Comparison of ENCODE assay signal across 9 cellular contexts in genomic region chr1:57770772-57771171, GRCh38.
A peak's percentile ranks its signal among the peaks of the same experiment; 100 is the strongest.
DNase-seq lines count a peak whose midpoint lies in the region; ATAC-seq, FAIRE-seq and TF ChIP-seq lines count a peak whose summit lies in the region.
"Had no signal": no experiment of that assay in that cellular context is flagged by ENCODE, and none has a peak within 500 bp of the region (broad histone marks: within the 10 kb centered on the region; RNA-seq: fewer than 3 reads in every experiment).

No MANE protein-coding gene starts in this region.

- WGBS in esophagus muscularis mucosa, result 93% methylated on average over 4 of the region's 4 CpGs

- intact Hi-C loops in esophagus muscularis mucosa (cut with DNase I), result no loop called here
- intact Hi-C loops in CD8-positive, alpha-beta T cell (cut with DNase I, micrococcal nuclease), result no loop called here

- TF ChIP-seq POLR2A in esophagus muscularis mucosa (IDR thresholded peaks at IDR 0.05; ENCODE audit: low read depth), result no peak

- POLR2A ChIA-PET in CD8-positive, alpha-beta T cell (lab: Charles Lee), result no interaction called here

- H3K36me3 ChIP-seq in NT2/D1 (ENCODE audit: insufficient read depth, insufficient read length, low read length) (no peaks in the 10 kb centered on the region), esophagus muscularis mucosa (no peaks in the 10 kb centered on the region), MG63 (no peaks in the 10 kb centered on the region)
- H3K36me3 ChIP-seq in CD8-positive, alpha-beta T cell (ENCODE audit: insufficient read depth, low read length), result no peaks in the 10 kb centered on the region

- no peaks in the 10 kb centered on the region for H3K4me1 ChIP-seq in NT2/D1 (ENCODE audit: insufficient read depth, insufficient read length)
- no peaks in the 10 kb centered on the region for H3K4me1 ChIP-seq in esophagus muscularis mucosa
- no peaks in the 10 kb centered on the region for H3K4me1 ChIP-seq in CD8-positive, alpha-beta T cell (ENCODE audit: insufficient read depth, low read length)

- no peak overlapping the region for H3K27ac Mint-ChIP-seq in glutamatergic neuron (ENCODE audit: unreplicated experiment)
- no peak overlapping the region for H3K27ac Mint-ChIP-seq in CD8-positive, alpha-beta T cell
- H3K27ac Mint-ChIP-seq: activated naive CD4-positive, alpha-beta T cell treated with anti-CD3 and anti-CD28 coated beads, Interleukin-2, amount 10 ng/mL, durations not matched to agents 7 days and 5 days had no signal

- ATAC-seq in GM21576 (IDR thresholded peaks at IDR 0.05; ENCODE audit: unreplicated experiment), result peak; percentile 58
- ATAC-seq in CD8-positive, alpha-beta T cell, result no peak

- no peak overlapping the region for H3K4me3 Mint-ChIP-seq in glutamatergic neuron (ENCODE audit: unreplicated experiment)
- no peak overlapping the region for H3K4me3 Mint-ChIP-seq in CD8-positive, alpha-beta T cell
- H3K4me3 Mint-ChIP-seq: activated naive CD4-positive, alpha-beta T cell treated with anti-CD3 and anti-CD28 coated beads, Interleukin-2, amount 10 ng/mL, durations not matched to agents 7 days and 5 days had no signal

- no peak for TF ChIP-seq EP300 in esophagus muscularis mucosa (IDR thresholded peaks at IDR 0.05)

- peak; percentile 96 for FAIRE-seq in D721Med (lab: Jason Lieb, UNC)

- DNase-seq in D721Med (ENCODE audit: insufficient read length, low spot score) (peak; percentile 14), NT2/D1 (ENCODE audit: low read depth, low spot score) (peak; percentile 23), glutamatergic neuron (no peak), esophagus muscularis mucosa (ENCODE audit: extremely low spot score) (no peak), MG63 (no peak), HuH-7.5 (ENCODE audit: low spot score) (no peak)
- DNase-seq in CD8-positive, alpha-beta T cell, result no peak
- DNase-seq: activated naive CD4-positive, alpha-beta T cell treated with anti-CD3 and anti-CD28 coated beads, Interleukin-2, amount 10 ng/mL, durations not matched to agents 7 days and 5 days had no signal

- TF ChIP-seq CTCF in D721Med (IDR thresholded peaks at IDR 0.05; ENCODE audit: insufficient read depth, missing control alignments) (peak; percentile 37), glutamatergic neuron (IDR thresholded peaks at IDR 0.05; ENCODE audit: partially characterized antibody, unreplicated experiment) (peak; percentile 69), esophagus muscularis mucosa (IDR thresholded peaks at IDR 0.05) (peak in 1 of 3 experiments; percentile 3)
- no peak for TF ChIP-seq CTCF in CD8-positive, alpha-beta T cell (IDR thresholded peaks at IDR 0.05)

- no peak overlapping the region for H3K4me3 ChIP-seq in NT2/D1 (ENCODE audit: insufficient read length, low read depth)
- H3K4me3 ChIP-seq in esophagus muscularis mucosa, result no peak overlapping the region
- no peak overlapping the region for H3K4me3 ChIP-seq in CD8-positive, alpha-beta T cell (ENCODE audit: low read depth, low read length)
- no peak overlapping the region for H3K4me3 ChIP-seq in MG63

- H3K36me3 Mint-ChIP-seq in glutamatergic neuron (ENCODE audit: unreplicated experiment), result no peaks in the 10 kb centered on the region
- H3K36me3 Mint-ChIP-seq in CD8-positive, alpha-beta T cell, result no peaks in the 10 kb centered on the region
- H3K36me3 Mint-ChIP-seq: activated naive CD4-positive, alpha-beta T cell treated with anti-CD3 and anti-CD28 coated beads, Interleukin-2, amount 10 ng/mL, durations not matched to agents 7 days and 5 days had no signal

- no peak overlapping the region for H3K9ac ChIP-seq in NT2/D1 (ENCODE audit: insufficient read length, low read depth)

- H3K4me1 Mint-ChIP-seq in glutamatergic neuron (ENCODE audit: low read depth, unreplicated experiment), result peaks cover 2% of the 10 kb centered on the region
- no peaks in the 10 kb centered on the region for H3K4me1 Mint-ChIP-seq in CD8-positive, alpha-beta T cell (ENCODE audit: low read depth)
- H3K4me1 Mint-ChIP-seq: activated naive CD4-positive, alpha-beta T cell treated with anti-CD3 and anti-CD28 coated beads, Interleukin-2, amount 10 ng/mL, durations not matched to agents 7 days and 5 days had no signal

- no peak overlapping the region for H3K27ac ChIP-seq in esophagus muscularis mucosa (replicated peaks in 1 of 4)
- no peak overlapping the region for H3K27ac ChIP-seq in CD8-positive, alpha-beta T cell (ENCODE audit: low read depth, low read length)

- H3K27me3 Mint-ChIP-seq in glutamatergic neuron (ENCODE audit: unreplicated experiment), result no peaks in the 10 kb centered on the region
- H3K27me3 Mint-ChIP-seq in CD8-positive, alpha-beta T cell (ENCODE audit: low read depth), result peaks cover 4% of the 10 kb centered on the region
- H3K27me3 Mint-ChIP-seq: activated naive CD4-positive, alpha-beta T cell treated with anti-CD3 and anti-CD28 coated beads, Interleukin-2, amount 10 ng/mL, durations not matched to agents 7 days and 5 days had no signal

- H3K9me3 ChIP-seq in NT2/D1 (ENCODE audit: insufficient read depth, low read length) (no peaks in the 10 kb centered on the region), esophagus muscularis mucosa (no peaks in the 10 kb centered on the region), MG63 (no peaks in the 10 kb centered on the region)
- H3K9me3 ChIP-seq in CD8-positive, alpha-beta T cell (ENCODE audit: low read length), result no peaks in the 10 kb centered on the region

- H3K27me3 ChIP-seq in NT2/D1 (ENCODE audit: insufficient read depth, insufficient read length), result no peaks in the 10 kb centered on the region
- H3K27me3 ChIP-seq in esophagus muscularis mucosa, result no peaks in the 10 kb centered on the region
- no peaks in the 10 kb centered on the region for H3K27me3 ChIP-seq in CD8-positive, alpha-beta T cell (ENCODE audit: insufficient read depth, low read length)
- no peaks in the 10 kb centered on the region for H3K27me3 ChIP-seq in MG63

- no peaks in the 10 kb centered on the region for H3K9me3 Mint-ChIP-seq in glutamatergic neuron (ENCODE audit: unreplicated experiment)
- no peaks in the 10 kb centered on the region for H3K9me3 Mint-ChIP-seq in CD8-positive, alpha-beta T cell
- H3K9me3 Mint-ChIP-seq: activated naive CD4-positive, alpha-beta T cell treated with anti-CD3 and anti-CD28 coated beads, Interleukin-2, amount 10 ng/mL, durations not matched to agents 7 days and 5 days had no signal

- CTCF ChIA-PET in CD8-positive, alpha-beta T cell (lab: Charles Lee), result interaction anchor here (1.0 kb wide), 1 partner anchor 10 kb away, joined by 3 read pairs; no protein-coding TSS in a partner anchor

Comparison
In these comparisons a context has a peak if more than half of its experiments do, and no peak if none do; other contexts are left out.
1. DNase-seq: peak in D721Med (single experiment) and NT2/D1 (single experiment); none in glutamatergic neuron (single experiment), esophagus muscularis mucosa (single experiment), CD8-positive, alpha-beta T cell (0 of 7), MG63 (single experiment) and HuH-7.5 (single experiment).